13 cellular contexts compared by ENCODE assay signal in the genomic region with DNA sequence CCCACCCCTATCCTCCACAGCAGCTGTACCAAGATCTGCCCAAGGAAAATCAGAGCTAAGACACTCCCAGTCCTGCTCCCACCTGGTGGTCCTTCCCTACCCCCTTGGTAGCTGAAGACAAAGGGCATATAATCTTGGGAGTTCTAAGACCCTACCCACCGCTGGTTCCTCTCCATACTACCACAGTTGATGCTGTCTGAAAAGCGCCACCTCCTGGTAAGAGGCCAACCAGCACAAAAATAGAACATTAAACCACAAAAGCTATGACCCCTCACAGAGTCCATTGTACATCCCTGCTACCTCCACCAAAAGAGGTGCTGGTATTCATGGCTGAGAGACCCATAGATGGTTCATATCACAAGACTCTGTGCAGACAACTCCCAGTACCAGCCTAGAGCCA.
A peak's percentile ranks its signal among the peaks of the same experiment; 100 is the strongest.
DNase-seq lines count a peak whose midpoint lies in the region; ATAC-seq, FAIRE-seq and TF ChIP-seq lines count a peak whose summit lies in the region.
"Had no signal": no experiment of that assay in that cellular context is flagged by ENCODE, and none has a peak within 500 bp of the region (broad histone marks: within the 10 kb centered on the region; RNA-seq: fewer than 3 reads in every experiment).

No MANE protein-coding gene starts in this region.

- TF ChIP-seq CTCF in WERI-Rb-1 (IDR thresholded peaks at IDR 0.05; ENCODE audit: low read depth, low read length) (peak; percentile 67), kidney epithelial cell (IDR thresholded peaks at IDR 0.05; ENCODE audit: insufficient read depth, low read length, poor library complexity, severe bottlenecking) (peak; percentile 26)

- ATAC-seq in GM21367 (IDR thresholded peaks at IDR 0.05; ENCODE audit: unreplicated experiment) = no peak
- ATAC-seq in GM18858 (IDR thresholded peaks at IDR 0.05; ENCODE audit: unreplicated experiment) = no peak
- ATAC-seq: activated T-helper 17 cell treated with anti-CD3 and anti-CD28 coated beads, Interleukin-2, amount 50 U/mL, for 72 hours; T-cell had no signal

- peak; percentile 7 for DNase-seq in ELR (ENCODE audit: low read depth)
- no peak for DNase-seq in HTR-8/SVneo (ENCODE audit: insufficient read length, low spot score)
- peak; percentile 32 for DNase-seq in WERI-Rb-1
- no peak for DNase-seq in kidney epithelial cell (ENCODE audit: low read depth)
- no peak for DNase-seq in NCI-H1417 treated with DMSO at 0.1 percent for 48 hours (lab: John Stamatoyannopoulos, UW)
- DNase-seq: activated CD4-positive, alpha-beta T cell treated with anti-CD3 and anti-CD28 coated beads, Interleukin-2, amount 10 ng/mL, durations not matched to agents 24 days and 14 days; hypothalamus; NCI-H1436; NCI-H510A treated with DMSO at 0.1 percent for 48 hours; T-cell had no signal

- H3K27me3 ChIP-seq in WERI-Rb-1 (ENCODE audit: insufficient read depth, low read depth, severe bottlenecking) (no peaks in the 10 kb centered on the region), kidney epithelial cell (ENCODE audit: control insufficient read depth, insufficient read depth, low read length) (no peaks in the 10 kb centered on the region)

- peaks cover 5% of the 10 kb centered on the region for H3K9me3 ChIP-seq in WERI-Rb-1 (ENCODE audit: severe bottlenecking)

- H3K27ac ChIP-seq in WERI-Rb-1 = no peak overlapping the region

- peak; percentile 26 for FAIRE-seq in HTR-8/SVneo (lab: Jason Lieb, UNC)

- no peaks in the 10 kb centered on the region for H3K36me3 ChIP-seq in WERI-Rb-1
- no peaks in the 10 kb centered on the region for H3K36me3 ChIP-seq in kidney epithelial cell (ENCODE audit: control insufficient read depth, insufficient read depth, low read length)

- no peak overlapping the region for H3K4me3 ChIP-seq in WERI-Rb-1 (ENCODE audit: low read depth, low read length)
- H3K4me3 ChIP-seq in kidney epithelial cell (ENCODE audit: low read depth, low read length) = no peak overlapping the region

Comparison
In these comparisons a context has a peak if more than half of its experiments do, and no peak if none do; other contexts are left out.
1. DNase-seq: peak in ELR (single experiment) and WERI-Rb-1 (single experiment); none in HTR-8/SVneo (single experiment), kidney epithelial cell (single experiment) and NCI-H1417 treated with DMSO at 0.1 percent for 48 hours (single experiment).